9 cellular contexts compared by ENCODE assay signal in genomic region chr2:67259581-67260347, GRCh38.
A peak's percentile ranks its signal among the peaks of the same experiment; 100 is the strongest.
DNase-seq lines count a peak whose midpoint lies in the region; ATAC-seq and TF ChIP-seq lines count a peak whose summit lies in the region.
"Had no signal": no experiment of that assay in that cellular context is flagged by ENCODE, and none has a peak within 500 bp of the region (broad histone marks: within the 10 kb centered on the region; RNA-seq: fewer than 3 reads in every experiment).

No MANE protein-coding gene starts in this region.

- H3K27ac ChIP-seq in PC-3 (ENCODE audit: low read length): peak overlapping the region; percentile 97
- H3K27ac ChIP-seq: parathyroid adenoma had no signal

- CTCF ChIA-PET in PC-3 (lab: Charles Lee): no interaction called here

- H3K4me2 ChIP-seq in PC-3 (ENCODE audit: low read length): peak overlapping the region; percentile 62

- DNase-seq in Daoy (ENCODE audit: low read depth) (peak; percentile 56), PC-3 (peak; percentile 86), fibroblast of gingiva (ENCODE audit: low read depth) (peak; percentile 93), retina (peak; percentile 47), DMS114 treated with DMSO at 0.1 percent for 48 hours (lab: John Stamatoyannopoulos, UW; ENCODE audit: unreplicated experiment) (no peak)
- DNase-seq in activated CD4-positive, alpha-beta T cell treated with anti-CD3 and anti-CD28 coated beads, Interleukin-2, amount 50 U/mL, for 4 hours: no peak

- H3K27me3 ChIP-seq in PC-3 (ENCODE audit: low read length): no peaks in the 10 kb centered on the region

- BruUV-seq in PC-3 (replicated peaks; lab: Mats Ljungman, UMichigan): no TSS peak

- H3K9ac ChIP-seq in PC-3 (ENCODE audit: low read length): peak overlapping the region; percentile 89
- H3K9ac ChIP-seq: parathyroid adenoma had no signal

- no peaks in the 10 kb centered on the region for H3K79me2 ChIP-seq in PC-3 (ENCODE audit: low read length)
- H3K79me2 ChIP-seq: parathyroid adenoma had no signal

- H2AFZ ChIP-seq in PC-3 (ENCODE audit: low read length): 0 out of 2 replicates have a peak overlapping the region, but pooled peaks have one; percentile 16
- H2AFZ ChIP-seq: parathyroid adenoma had no signal

- H3K36me3 ChIP-seq in PC-3 (ENCODE audit: low read depth, low read length): no peaks in the 10 kb centered on the region

- H3K4me1 ChIP-seq in PC-3 (ENCODE audit: insufficient read depth, low read length): peaks cover 56% of the 10 kb centered on the region
- H3K4me1 ChIP-seq: parathyroid adenoma had no signal

- TF ChIP-seq CTCF in PC-3 (conservative IDR thresholded peaks at IDR 0.05; ENCODE audit: low read depth, low read length): no peak

- H4K20me1 ChIP-seq in PC-3 (ENCODE audit: low read length): no peaks in the 10 kb centered on the region

- POLR2A ChIA-PET in PC-3 (lab: Charles Lee; ENCODE audit: unreplicated experiment): no interaction called here

- intact Hi-C loops in PC-3 (cut with micrococcal nuclease): loop anchor here (1.0 to 10.0 kb wide), 4 partner anchors 31 to 203 kb away; partner anchors contain the start of gene ETAA1

- H3K4me3 ChIP-seq in PC-3 (ENCODE audit: low read length): no peak overlapping the region

- no peaks in the 10 kb centered on the region for H3K9me3 ChIP-seq in PC-3 (ENCODE audit: low read length)

- ATAC-seq in PC-3 (peak; percentile 66), GM19023 (IDR thresholded peaks at IDR 0.05; ENCODE audit: unreplicated experiment) (no peak), HG02981 (IDR thresholded peaks at IDR 0.05; ENCODE audit: unreplicated experiment) (no peak)

- no peaks in the 10 kb centered on the region for H3K9me2 ChIP-seq in PC-3 (replicated peaks; ENCODE audit: low read length)

- no peaks in the 10 kb centered on the region for H3F3A ChIP-seq in PC-3 (ENCODE audit: low read length, unreplicated experiment)

Comparison
In these comparisons a context has a peak if more than half of its experiments do, and no peak if none do; other contexts are left out.
1. DNase-seq: peak in Daoy (single experiment), PC-3 (single experiment), fibroblast of gingiva (single experiment) and retina (single experiment); none in DMS114 treated with DMSO at 0.1 percent for 48 hours (single experiment) and activated CD4-positive, alpha-beta T cell treated with anti-CD3 and anti-CD28 coated beads, Interleukin-2, amount 50 U/mL, for 4 hours (0 of 2).